In genomic region chr4:130053723-130054122, GRCh38 we compare ENCODE assay signal across 22 cellular contexts.
DNase-seq lines count a peak whose midpoint lies in the region; ATAC-seq, FAIRE-seq and TF ChIP-seq lines count a peak whose summit lies in the region.
"Had no signal": no experiment of that assay in that cellular context is flagged by ENCODE, and none has a peak within 500 bp of the region (broad histone marks: within the 10 kb centered on the region; RNA-seq: fewer than 3 reads in every experiment).

No MANE protein-coding gene starts in this region.

- H2BK120ac ChIP-seq in IMR-90 (ENCODE audit: low read depth, low read length): no peak overlapping the region

- no peaks in the 10 kb centered on the region for H3K79me1 ChIP-seq in IMR-90 (ENCODE audit: low read depth in 1 of 2, low read length in 2 of 2)

- CTCF ChIA-PET in IMR-90 (lab: Yijun Ruan, JAX) (no interaction called here), K562 (lab: Yijun Ruan, JAX; ENCODE audit: low intra/inter-chr PET ratio) (no interaction called here)

- no peak overlapping the region for H3K4me3 Mint-ChIP-seq in stimulated activated effector memory CD8-positive, alpha-beta T cell treated with anti-CD3 and anti-CD28 coated beads, Interleukin-12 subunit alpha, Interleukin-12 subunit beta, amount 100 ng/mL, for 72 hours
- no peak overlapping the region for H3K4me3 Mint-ChIP-seq in T-helper 2 cell treated with Interferon-gamma antibody and Interleukin-4, amounts not matched to agents 5 μg/mL and 100 μg/mL, for 36 hours
- H3K4me3 Mint-ChIP-seq: B cell, CD14-positive monocyte, HFFc6 had no signal

- no peak overlapping the region for H3K23ac ChIP-seq in IMR-90 (ENCODE audit: low read depth, low read length)

- no peak for FAIRE-seq in K562 (lab: Jason Lieb, UNC)
- FAIRE-seq: G401.6, GM19239 had no signal

- H3K27me3 Mint-ChIP-seq in T-helper 2 cell treated with Interferon-gamma antibody and Interleukin-4, amounts not matched to agents 5 μg/mL and 100 μg/mL, for 36 hours (ENCODE audit: low read depth): no peaks in the 10 kb centered on the region
- H3K27me3 Mint-ChIP-seq: B cell had no signal

- TF ChIP-seq EP300 in K562 (IDR thresholded peaks at IDR 0.05; ENCODE audit: low read length): no peak

- H3K27ac ChIP-seq in IMR-90 (ENCODE audit: insufficient read depth, low read length): no peak overlapping the region
- no peak overlapping the region for H3K27ac ChIP-seq in K562 (ENCODE audit: extremely low read depth, low read depth, low read length)
- H3K27ac ChIP-seq in right lobe of liver: no peak overlapping the region
- no peak overlapping the region for H3K27ac ChIP-seq in left lung

- H2AK9ac ChIP-seq in IMR-90 (replicated peaks; ENCODE audit: low read depth, low read length, poor library complexity): no peak overlapping the region

- H4K20me1 ChIP-seq in IMR-90 (ENCODE audit: insufficient read depth, low read length) (no peaks in the 10 kb centered on the region), K562 (replicated peaks; ENCODE audit: control insufficient read depth, insufficient read depth, low read length) (no peaks in the 10 kb centered on the region)

- POLR2A ChIA-PET in IMR-90 (lab: Charles Lee; ENCODE audit: unreplicated experiment) (no interaction called here), K562 (lab: Yijun Ruan, JAX) (no interaction called here)

- H3K56ac ChIP-seq in IMR-90 (ENCODE audit: extremely low read depth, insufficient read depth, low read length): no peak overlapping the region

- H3K36me3 ChIP-seq in IMR-90 (ENCODE audit: control insufficient read depth, insufficient read depth, low read length): no peaks in the 10 kb centered on the region
- no peaks in the 10 kb centered on the region for H3K36me3 ChIP-seq in K562 (ENCODE audit: control insufficient read depth, insufficient read depth, low read length)
- H3K36me3 ChIP-seq in right lobe of liver: no peaks in the 10 kb centered on the region
- no peaks in the 10 kb centered on the region for H3K36me3 ChIP-seq in left lung

- H3K9ac ChIP-seq in IMR-90 (ENCODE audit: low read depth, low read length): no peak overlapping the region
- H3K9ac ChIP-seq in K562 (ENCODE audit: insufficient read depth in 1 of 2, low read depth in 2 of 2, low read length in 2 of 2): no peak overlapping the region

- intact Hi-C loops in IMR-90 (cut with micrococcal nuclease) (no loop called here), K562 (cut with micrococcal nuclease) (no loop called here), right lobe of liver (cut with DNase I) (no loop called here), left lung (cut with DNase I) (no loop called here)

- no peak overlapping the region for H2BK15ac ChIP-seq in IMR-90 (ENCODE audit: low read depth, low read length)

- H3K4me2 ChIP-seq in IMR-90 (ENCODE audit: low read depth, low read length) (no peak overlapping the region), K562 (ENCODE audit: insufficient read depth, low read length) (no peak overlapping the region)

- no peak overlapping the region for H2BK20ac ChIP-seq in IMR-90 (ENCODE audit: low read depth, low read length)

- TF ChIP-seq CTCF in IMR-90 (conservative IDR thresholded peaks at IDR 0.05; ENCODE audit: low read depth, low read length) (no peak), K562 (IDR thresholded peaks at IDR 0.05 in 2 of 3, conservative IDR thresholded peaks at IDR 0.05 in 1 of 3; ENCODE audit: insufficient read depth in 2 of 3, low read depth in 1 of 3, low read length in 3 of 3) (no peak), right lobe of liver (IDR thresholded peaks at IDR 0.05) (no peak), left lung (IDR thresholded peaks at IDR 0.05) (no peak)

- no peak overlapping the region for H4K5ac ChIP-seq in IMR-90 (ENCODE audit: low read depth, low read length)

- ATAC-seq in IMR-90 (ENCODE audit: low read depth) (no peak), K562 (no peak), right lobe of liver (peak; percentile 39 to 67 (median 66)), left lung (no peak)
- ATAC-seq in stimulated activated effector memory CD8-positive, alpha-beta T cell treated with anti-CD3 and anti-CD28 coated beads, Interleukin-12 subunit alpha, Interleukin-12 subunit beta, amount 100 ng/mL, for 72 hours: no peak
- ATAC-seq: Panc1, SK-N-SH treated with all-trans-retinoic acid at 6 μM for 48 hours had no signal

- no peaks in the 10 kb centered on the region for H3K4me1 Mint-ChIP-seq in stimulated activated effector memory CD8-positive, alpha-beta T cell treated with anti-CD3 and anti-CD28 coated beads, Interleukin-12 subunit alpha, Interleukin-12 subunit beta, amount 100 ng/mL, for 72 hours
- no peaks in the 10 kb centered on the region for H3K4me1 Mint-ChIP-seq in T-helper 2 cell treated with Interferon-gamma antibody and Interleukin-4, amounts not matched to agents 5 μg/mL and 100 μg/mL, for 36 hours (ENCODE audit: low read depth)
- H3K4me1 Mint-ChIP-seq: B cell, CD14-positive monocyte had no signal

- H3K4ac ChIP-seq in IMR-90 (ENCODE audit: low read depth, low read length): no peak overlapping the region

- no peak overlapping the region for H3K4me3 ChIP-seq in IMR-90 (ENCODE audit: insufficient read depth, low read depth, low read length)
- no peak overlapping the region for H3K4me3 ChIP-seq in K562
- H3K4me3 ChIP-seq in right lobe of liver: no peak overlapping the region
- H3K4me3 ChIP-seq in left lung: no peak overlapping the region

- H4K91ac ChIP-seq in IMR-90 (ENCODE audit: insufficient read depth, low read depth, low read length): no peak overlapping the region

- no peak overlapping the region for H3K14ac ChIP-seq in IMR-90 (replicated peaks; ENCODE audit: low read depth, low read length)

- H2BK5ac ChIP-seq in IMR-90 (ENCODE audit: low read depth, low read length, poor library complexity, severe bottlenecking): no peak overlapping the region

- BruUV-seq in IMR-90 (replicated peaks; lab: Mats Ljungman, UMichigan) (no TSS peak), K562 (replicated peaks; lab: Mats Ljungman, UMichigan) (no TSS peak)

- H3K9me3 Mint-ChIP-seq in stimulated activated effector memory CD8-positive, alpha-beta T cell treated with anti-CD3 and anti-CD28 coated beads, Interleukin-12 subunit alpha, Interleukin-12 subunit beta, amount 100 ng/mL, for 72 hours: peaks cover 15% of the 10 kb centered on the region
- H3K9me3 Mint-ChIP-seq in T-helper 2 cell treated with Interferon-gamma antibody and Interleukin-4, amounts not matched to agents 5 μg/mL and 100 μg/mL, for 36 hours: peaks cover 4% of the 10 kb centered on the region

- no peaks in the 10 kb centered on the region for H3K4me1 ChIP-seq in IMR-90 (ENCODE audit: control insufficient read depth, insufficient read depth, low read length)
- H3K4me1 ChIP-seq in K562 (replicated peaks in 1 of 2; ENCODE audit: control insufficient read depth in 2 of 2, insufficient read depth in 2 of 2, low read length in 2 of 2): no peaks in the 10 kb centered on the region
- H3K4me1 ChIP-seq in right lobe of liver: peaks cover 0 to 8% (median 0%) of the 10 kb centered on the region in 4 donors
- H3K4me1 ChIP-seq in left lung: no peaks in the 10 kb centered on the region

- H3K27ac Mint-ChIP-seq in stimulated activated effector memory CD8-positive, alpha-beta T cell treated with anti-CD3 and anti-CD28 coated beads, Interleukin-12 subunit alpha, Interleukin-12 subunit beta, amount 100 ng/mL, for 72 hours: no peak overlapping the region
- no peak overlapping the region for H3K27ac Mint-ChIP-seq in T-helper 2 cell treated with Interferon-gamma antibody and Interleukin-4, amounts not matched to agents 5 μg/mL and 100 μg/mL, for 36 hours
- H3K27ac Mint-ChIP-seq: B cell, CD14-positive monocyte, HFFc6 had no signal

- in situ Hi-C loops in IMR-90 (cut with MboI; ENCODE audit: low sequenced_read_pairs) (no loop called here), K562 (cut with MboI) (no loop called here)

- H3K79me2 ChIP-seq in K562 (ENCODE audit: control insufficient read depth, insufficient read depth, low read length): no peaks in the 10 kb centered on the region

- H3K9me3 ChIP-seq in IMR-90 (ENCODE audit: control insufficient read depth, insufficient read depth, low read length) (peaks cover 6% of the 10 kb centered on the region; the same call in 1 of the 2 replicates), K562 (replicated peaks; ENCODE audit: control insufficient read depth, insufficient read depth, low read depth, low read length) (no peaks in the 10 kb centered on the region), right lobe of liver (no peaks in the 10 kb centered on the region), left lung (peaks cover 0 to 10% of the 10 kb centered on the region in 2 donors)

- no peak overlapping the region for H4K8ac ChIP-seq in IMR-90 (ENCODE audit: low read depth in 2 of 2, low read length in 2 of 2)

- H2AK5ac ChIP-seq in IMR-90 (ENCODE audit: low read depth, low read length): no peak overlapping the region

- no peak overlapping the region for H3K18ac ChIP-seq in IMR-90 (ENCODE audit: low read depth, low read length)

- H3K36me3 Mint-ChIP-seq in stimulated activated effector memory CD8-positive, alpha-beta T cell treated with anti-CD3 and anti-CD28 coated beads, Interleukin-12 subunit alpha, Interleukin-12 subunit beta, amount 100 ng/mL, for 72 hours: no peaks in the 10 kb centered on the region
- H3K36me3 Mint-ChIP-seq in T-helper 2 cell treated with Interferon-gamma antibody and Interleukin-4, amounts not matched to agents 5 μg/mL and 100 μg/mL, for 36 hours (ENCODE audit: low read depth): no peaks in the 10 kb centered on the region
- H3K36me3 Mint-ChIP-seq: CD14-positive monocyte had no signal

- no peak for TF ChIP-seq POLR2A in IMR-90 (IDR thresholded peaks at IDR 0.05; ENCODE audit: low read depth, low read length)
- TF ChIP-seq POLR2A in K562 (conservative IDR thresholded peaks at IDR 0.05): no peak
- no peak for TF ChIP-seq POLR2A in right lobe of liver (IDR thresholded peaks at IDR 0.05)

- H3K9me1 ChIP-seq in IMR-90 (ENCODE audit: insufficient read depth, low read length) (no peaks in the 10 kb centered on the region), K562 (ENCODE audit: control insufficient read depth, insufficient read depth, low read length) (no peaks in the 10 kb centered on the region)

- dilution Hi-C loops in IMR-90 (cut with HindIII; ENCODE audit: low sequenced_read_pairs, unreplicated experiment): no loop called here

- no peak for TF ChIP-seq RAD21 in IMR-90 (IDR thresholded peaks at IDR 0.05; ENCODE audit: low read length)
- no peak for TF ChIP-seq RAD21 in K562 (CRISPR knock-in tag; conservative IDR thresholded peaks at IDR 0.05 in 1 of 2, IDR thresholded peaks at IDR 0.05 in 1 of 2)

- H3K27me3 ChIP-seq in IMR-90 (ENCODE audit: control insufficient read depth, insufficient read depth, low read length) (no peaks in the 10 kb centered on the region), K562 (ENCODE audit: control insufficient read depth in 2 of 2, insufficient read depth in 2 of 2, low read length in 2 of 2) (no peaks in the 10 kb centered on the region), right lobe of liver (no peaks in the 10 kb centered on the region), left lung (no peaks in the 10 kb centered on the region)

- peak; percentile 15 for DNase-seq in NCI-H345 (lab: John Stamatoyannopoulos, UW)
- no peak for DNase-seq in NCI-H345 treated with DMSO at 0.1 percent for 48 hours (lab: John Stamatoyannopoulos, UW; ENCODE audit: unreplicated experiment)
- DNase-seq in IMR-90: no peak
- DNase-seq in K562 (ENCODE audit: extremely low read depth in 1 of 4, low spot score in 3 of 4): no peak
- DNase-seq in right lobe of liver: no peak
- DNase-seq in stimulated activated effector memory CD8-positive, alpha-beta T cell treated with anti-CD3 and anti-CD28 coated beads, Interleukin-12 subunit alpha, Interleukin-12 subunit beta, amount 100 ng/mL, for 72 hours (ENCODE audit: low spot score in 2 of 2): no peak
- DNase-seq in T-helper 2 cell treated with Interferon-gamma antibody and Interleukin-4, amounts not matched to agents 5 μg/mL and 100 μg/mL, for 36 hours (ENCODE audit: low spot score): no peak
- DNase-seq in left lung: no peak
- DNase-seq: 8988T; H7; HFFc6; MV-4-11; NCI-H1105 treated with DMSO at 0.1 percent for 48 hours; NCI-H446 treated with DMSO at 0.1 percent for 48 hours; NCI-H526 treated with DMSO at 0.1 percent for 48 hours; NK-92 treated with Interleukin-12 subunit alpha and Interleukin-12 subunit beta, amount 100 ng/mL, for 24 hours had no signal

- H2AFZ ChIP-seq in IMR-90 (replicated peaks; ENCODE audit: low read length, poor library complexity) (no peak overlapping the region), K562 (ENCODE audit: low read depth, low read length) (no peak overlapping the region)

- no CpG with 5 or more reads among the region's 2 CpGs for WGBS in IMR-90 (ENCODE audit: extremely low coverage in 2 of 2, insufficient read length in 1 of 2), 2 experiments
- WGBS in K562 (ENCODE audit: insufficient coverage, low coverage, missing lambda C conversion rate): 0% methylated on average over 2 of the region's 2 CpGs
- WGBS in right lobe of liver (ENCODE audit: insufficient coverage, low coverage, low lambda C conversion rate, missing lambda C conversion rate): 9% methylated on average over 2 of the region's 2 CpGs

Comparison
In these comparisons a context has a peak if more than half of its experiments do, and no peak if none do; other contexts are left out.
1. ATAC-seq: peak in right lobe of liver (4 of 4); none in IMR-90 (single experiment), K562 (single experiment), stimulated activated effector memory CD8-positive, alpha-beta T cell treated with anti-CD3 and anti-CD28 coated beads, Interleukin-12 subunit alpha, Interleukin-12 subunit beta, amount 100 ng/mL, for 72 hours (single experiment) and left lung (single experiment).